In genomic region chrX:108224727-108225455, GRCh38 we compare ENCODE assay signal across 8 cellular contexts.
DNase-seq lines count a peak whose midpoint lies in the region; ATAC-seq and TF ChIP-seq lines count a peak whose summit lies in the region.

No MANE protein-coding gene starts in this region.

- H3K4me3 ChIP-seq in adipocyte (ENCODE audit: low read length) (no peak overlapping the region), vagina (no peak overlapping the region)

- H3K4me1 ChIP-seq in adipocyte (ENCODE audit: control insufficient read depth, insufficient read depth, low read length), result peaks cover 18% of the 10 kb centered on the region
- H3K4me1 ChIP-seq in vagina, result peaks cover 5% of the 10 kb centered on the region

- peak overlapping the region; percentile 31 for H3K9ac ChIP-seq in adipocyte (ENCODE audit: low read length)

- H3K36me3 ChIP-seq in adipocyte (ENCODE audit: control insufficient read depth, insufficient read depth, low read length, severe bottlenecking) (no peaks in the 10 kb centered on the region), vagina (no peaks in the 10 kb centered on the region)

- peak overlapping the region; percentile 54 for H3K27ac ChIP-seq in vagina

- peak in 2 of 3 experiments; percentile 35 to 37 for TF ChIP-seq CTCF in vagina (IDR thresholded peaks at IDR 0.05)

- no peak for TF ChIP-seq POLR2A in vagina (IDR thresholded peaks at IDR 0.05)

- peaks cover 3% of the 10 kb centered on the region for H3K9me3 ChIP-seq in adipocyte (ENCODE audit: control insufficient read depth, low read length)
- no peaks in the 10 kb centered on the region for H3K9me3 ChIP-seq in vagina

- intact Hi-C loops in vagina (cut with DNase I), result no loop called here
- intact Hi-C loops in left colon (cut with DNase I, micrococcal nuclease), result loop anchor here in 1 of 2 donors (5.0 kb wide), 1 partner anchor 312 kb away; no protein-coding TSS in a partner anchor

- peak; percentile 70 for ATAC-seq in GM21447 (IDR thresholded peaks at IDR 0.05; ENCODE audit: unreplicated experiment)
- ATAC-seq in HG02571 (IDR thresholded peaks at IDR 0.05; ENCODE audit: unreplicated experiment), result no peak
- no peak for ATAC-seq in left colon

- DNase-seq in EH (ENCODE audit: low read depth) (peak; percentile 35), NCI-H146 (lab: John Stamatoyannopoulos, UW) (peak; percentile 45), adipocyte (ENCODE audit: low read depth) (peak; percentile 65), inferior parietal cortex (ENCODE audit: extremely low spot score) (peak; percentile 16), vagina (ENCODE audit: extremely low spot score in 2 of 2) (no peak), left colon (no peak)

- peaks cover 20% of the 10 kb centered on the region for H3K27me3 ChIP-seq in adipocyte (replicated peaks; ENCODE audit: control insufficient read depth, insufficient read depth, low read length)
- H3K27me3 ChIP-seq in vagina, result no peaks in the 10 kb centered on the region

Comparison
In these comparisons a context has a peak if more than half of its experiments do, and no peak if none do; other contexts are left out.
1. DNase-seq: peak in EH (single experiment), NCI-H146 (single experiment), adipocyte (single experiment) and inferior parietal cortex (single experiment); none in vagina (0 of 2) and left colon (0 of 2).